ENCODE assay signal across 8 cellular contexts in the genomic region with DNA sequence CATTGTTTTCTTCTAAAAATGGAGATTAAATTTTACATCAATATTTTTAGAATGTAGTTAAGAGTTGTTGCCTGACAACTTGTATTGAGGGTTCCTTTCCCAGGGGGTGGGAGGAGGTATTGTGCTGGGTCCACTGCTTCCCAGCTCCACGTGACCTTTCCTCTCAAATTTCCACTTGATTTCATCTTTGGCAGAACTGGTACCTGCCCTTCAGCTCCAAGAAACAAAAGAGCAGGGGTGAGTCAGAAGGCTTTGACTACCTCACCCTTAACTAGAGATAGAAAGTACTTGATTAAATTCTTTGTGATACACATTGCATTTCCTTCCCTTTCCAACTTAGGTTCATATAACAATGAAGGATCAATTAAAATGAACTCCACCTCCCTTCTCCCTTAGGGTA. TPM values are rescaled to one million over a fixed set of nuclear protein-coding genes. Genes with fewer than 3 reads are reported as not detected.
DNase-seq lines count a peak whose midpoint lies in the region; ATAC-seq and TF ChIP-seq lines count a peak whose summit lies in the region.

No MANE protein-coding gene starts in this region.

- H3K9me3 ChIP-seq in iPS-20b (ENCODE audit: insufficient read depth, low read depth, low read length) (no peaks in the 10 kb centered on the region; the same call in 1 of the 2 replicates), spleen (peaks cover 0 to 10% (median 0%) of the 10 kb centered on the region in 8 donors)

- H3K27me3 Mint-ChIP-seq in activated B cell treated with CpG ODN at 0.5 μM for 24 hours, result peaks cover 7% of the 10 kb centered on the region

- TF ChIP-seq CTCF in activated B cell treated with CpG ODN at 0.5 μM for 24 hours (IDR thresholded peaks at IDR 0.05) (no peak), spleen (IDR thresholded peaks at IDR 0.05 in 8 of 11, conservative IDR thresholded peaks at IDR 0.05 in 3 of 11) (no peak)

- CTCF ChIA-PET in activated B cell treated with CpG ODN at 0.5 μM for 24 hours (lab: Charles Lee), result interaction anchor here (1.2 to 1.3 kb wide), 2 partner anchors 25 to 81 kb away, joined by 3 to 4 read pairs; no protein-coding TSS in a partner anchor

- H3K36me3 ChIP-seq in iPS-20b (ENCODE audit: insufficient read depth, low read depth, low read length) (no peaks in the 10 kb centered on the region), spleen (no peaks in the 10 kb centered on the region)

- no peak overlapping the region for H3K27ac ChIP-seq in iPS-20b (ENCODE audit: low read length)
- H3K27ac ChIP-seq in spleen, result peak overlapping the region in 4 of 8 donors; percentile 83 to 88 (median 87)

- peaks cover 9% of the 10 kb centered on the region; the same call in 1 of the 2 replicates for H3K4me1 ChIP-seq in iPS-20b (ENCODE audit: insufficient read depth, low read length)
- peaks cover 7 to 81% (median 22%) of the 10 kb centered on the region in 6 donors for H3K4me1 ChIP-seq in spleen

- POLR2A ChIA-PET in activated B cell treated with CpG ODN at 0.5 μM for 24 hours (lab: Charles Lee), result interaction anchor here (1.1 to 1.8 kb wide), 3 partner anchors 15 to 25 kb away, joined by 3 to 9 read pairs (median 4); no protein-coding TSS in a partner anchor

- H3K4me3 Mint-ChIP-seq in activated B cell treated with CpG ODN at 0.5 μM for 24 hours, result peak overlapping the region; percentile 89

- WGBS in spleen, 5 donors, result 66 to 76% (median 66%) methylated on average over 1 of the region's 1 CpG

- H3K36me3 Mint-ChIP-seq in activated B cell treated with CpG ODN at 0.5 μM for 24 hours (ENCODE audit: low read depth), result peaks cover 5% of the 10 kb centered on the region

- intact Hi-C loops in activated B cell treated with CpG ODN at 0.5 μM for 24 hours (cut with micrococcal nuclease), result loop anchor here (2.0 to 10.0 kb wide), 4 partner anchors 71 to 351 kb away; no protein-coding TSS in a partner anchor
- intact Hi-C loops in spleen (cut with DNase I; ENCODE audit: low total_unique reads), result loop anchor here (10.0 kb wide), 1 partner anchor 91 kb away; no protein-coding TSS in a partner anchor

- no peak overlapping the region for H3K9ac ChIP-seq in iPS-20b (ENCODE audit: low read depth, low read length)

- peaks cover 5% of the 10 kb centered on the region for H3K9me3 Mint-ChIP-seq in activated B cell treated with CpG ODN at 0.5 μM for 24 hours

- H3K4me3 ChIP-seq in iPS-20b (ENCODE audit: low read length) (peak overlapping the region; percentile 80), spleen (peak overlapping the region in 5 of 8 donors; percentile 52 to 80 (median 57))

- ATAC-seq in activated B cell treated with CpG ODN at 0.5 μM for 24 hours (ENCODE audit: low read depth) (no peak), GM19328 (IDR thresholded peaks at IDR 0.05; ENCODE audit: unreplicated experiment) (no peak), GM21825 (IDR thresholded peaks at IDR 0.05; ENCODE audit: unreplicated experiment) (no peak)

- DNase-seq in DMS153 (lab: John Stamatoyannopoulos, UW), result peak; percentile 43
- no peak for DNase-seq in DMS153 treated with DMSO at 0.1 percent for 48 hours (lab: John Stamatoyannopoulos, UW; ENCODE audit: unreplicated experiment)
- no peak for DNase-seq in activated B cell treated with CpG ODN at 0.5 μM for 24 hours
- DNase-seq in spleen, result no peak
- no peak for DNase-seq in putamen (ENCODE audit: low spot score)

- TF ChIP-seq POLR2A in spleen (IDR thresholded peaks at IDR 0.05), result no peak

- peaks cover 34% of the 10 kb centered on the region for H3K4me1 Mint-ChIP-seq in activated B cell treated with CpG ODN at 0.5 μM for 24 hours

- H3K27me3 ChIP-seq in iPS-20b (ENCODE audit: insufficient read depth, low read length) (peaks cover 31% of the 10 kb centered on the region), spleen (replicated peaks in 1 of 7) (peaks cover 0 to 22% (median 0%) of the 10 kb centered on the region in 7 donors)

- no peak overlapping the region for H3K27ac Mint-ChIP-seq in activated B cell treated with CpG ODN at 0.5 μM for 24 hours

RNA-seq across cellular contexts. Expression of a gene that starts 19.7 kb away (rescaled TPM):
- total RNA-seq in activated B cell treated with CpG ODN at 0.5 μM for 24 hours, result 5.1 and 5.5 TPM in 2 replicates
- 10 to 100 TPM; 28.1 to 77.9 (median 59.1) TPM for total RNA-seq in spleen
- polyA plus RNA-seq in spleen, result 10 to 100 TPM in 1 of 3 donors, 1 to 10 TPM in 2; 3.2 to 13.3 (median 4.7) TPM
